Comparison of ENCODE assay signal across 1 cellular context in the genomic region with DNA sequence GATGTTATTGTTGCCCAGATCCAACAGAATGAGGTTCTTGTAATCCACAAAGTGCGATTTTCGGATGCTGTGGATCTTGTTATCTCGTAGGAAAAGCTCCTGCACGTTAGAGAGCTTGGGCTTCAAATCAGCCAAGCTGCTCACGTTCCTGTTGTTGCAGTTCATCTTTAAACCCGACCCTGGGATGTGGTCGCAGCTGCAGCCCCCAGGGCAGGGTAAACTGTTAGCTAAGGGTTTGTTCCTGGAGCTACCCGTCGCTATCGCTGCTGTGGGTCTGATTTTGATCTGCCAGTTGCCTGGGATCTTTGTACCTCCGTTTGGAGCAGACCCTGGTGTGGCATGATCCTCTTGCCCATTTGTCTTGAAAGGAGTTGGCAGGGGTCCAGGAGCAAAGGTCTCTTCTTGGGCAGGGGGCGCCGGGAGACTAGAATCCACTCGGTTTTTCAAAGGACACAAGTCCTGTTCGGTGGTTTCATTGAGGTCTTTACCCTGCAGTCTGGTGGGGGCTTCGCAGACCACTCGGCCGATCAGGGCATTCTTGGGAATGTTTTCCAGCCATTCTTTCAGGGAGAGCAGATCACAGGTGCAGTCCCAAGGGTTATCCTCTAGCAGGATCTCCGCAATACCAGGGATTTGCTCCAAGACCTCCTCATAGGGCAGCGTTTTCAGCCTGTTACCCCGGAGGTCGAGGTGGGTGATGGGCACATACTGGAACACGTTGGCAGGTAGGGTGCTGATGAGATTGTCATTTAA.
TF ChIP-seq lines count a peak whose summit lies in the region.

No MANE protein-coding gene starts in this region.

TF ChIP-seq in H1, 55 proteins besides CTCF, POLR2A, EP300 and RAD21:
- TF ChIP-seq RXRA (IDR thresholded peaks at IDR 0.05; ENCODE audit: insufficient read depth, low read depth, low read length) (no peak), SRF (IDR thresholded peaks at IDR 0.05; ENCODE audit: low read depth, low read length) (no peak), NRF1 (IDR thresholded peaks at IDR 0.05; ENCODE audit: low read depth, low read length) (no peak), HDAC6 (IDR thresholded peaks at IDR 0.05; ENCODE audit: low read depth, low read length) (no peak), FOSL1 (IDR thresholded peaks at IDR 0.05; ENCODE audit: insufficient read depth, low read depth, low read length) (no peak), BCL11A (IDR thresholded peaks at IDR 0.05; ENCODE audit: low read depth in 2 of 2, low read length in 2 of 2) (no peak), EZH2 (IDR thresholded peaks at IDR 0.05; ENCODE audit: low read depth, low read length, severe bottlenecking) (peak; percentile 26), ZNF274 (IDR thresholded peaks at IDR 0.05; ENCODE audit: borderline replicate concordance, extremely low read depth, low read length) (no peak), SUZ12 (IDR thresholded peaks at IDR 0.05; ENCODE audit: low read length) (peak; percentile 66; the same call in 1 of the 2 replicates), KDM4A (IDR thresholded peaks at IDR 0.05; ENCODE audit: low read depth, low read length, severe bottlenecking) (no peak), JUND (IDR thresholded peaks at IDR 0.05; ENCODE audit: low read length) (no peak), SP4 (IDR thresholded peaks at IDR 0.05; ENCODE audit: low read length) (no peak), GTF2F1 (IDR thresholded peaks at IDR 0.05; ENCODE audit: borderline replicate concordance, low read depth, low read length) (no peak), SIRT6 (IDR thresholded peaks at IDR 0.05; ENCODE audit: low read length) (no peak)
- TF ChIP-seq, protein P1, sequence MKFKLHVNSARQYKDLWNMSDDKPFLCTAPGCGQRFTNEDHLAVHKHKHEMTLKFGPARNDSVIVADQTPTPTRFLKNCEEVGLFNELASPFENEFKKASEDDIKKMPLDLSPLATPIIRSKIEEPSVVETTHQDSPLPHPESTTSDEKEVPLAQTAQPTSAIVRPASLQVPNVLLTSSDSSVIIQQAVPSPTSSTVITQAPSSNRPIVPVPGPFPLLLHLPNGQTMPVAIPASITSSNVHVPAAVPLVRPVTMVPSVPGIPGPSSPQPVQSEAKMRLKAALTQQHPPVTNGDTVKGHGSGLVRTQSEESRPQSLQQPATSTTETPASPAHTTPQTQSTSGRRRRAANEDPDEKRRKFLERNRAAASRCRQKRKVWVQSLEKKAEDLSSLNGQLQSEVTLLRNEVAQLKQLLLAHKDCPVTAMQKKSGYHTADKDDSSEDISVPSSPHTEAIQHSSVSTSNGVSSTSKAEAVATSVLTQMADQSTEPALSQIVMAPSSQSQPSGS (IDR thresholded peaks at IDR 0.05; ENCODE audit: low read length): no peak
- TF ChIP-seq, protein P2, sequence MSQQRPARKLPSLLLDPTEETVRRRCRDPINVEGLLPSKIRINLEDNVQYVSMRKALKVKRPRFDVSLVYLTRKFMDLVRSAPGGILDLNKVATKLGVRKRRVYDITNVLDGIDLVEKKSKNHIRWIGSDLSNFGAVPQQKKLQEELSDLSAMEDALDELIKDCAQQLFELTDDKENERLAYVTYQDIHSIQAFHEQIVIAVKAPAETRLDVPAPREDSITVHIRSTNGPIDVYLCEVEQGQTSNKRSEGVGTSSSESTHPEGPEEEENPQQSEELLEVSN (IDR thresholded peaks at IDR 0.05): no peak
- TF ChIP-seq, protein P3, sequence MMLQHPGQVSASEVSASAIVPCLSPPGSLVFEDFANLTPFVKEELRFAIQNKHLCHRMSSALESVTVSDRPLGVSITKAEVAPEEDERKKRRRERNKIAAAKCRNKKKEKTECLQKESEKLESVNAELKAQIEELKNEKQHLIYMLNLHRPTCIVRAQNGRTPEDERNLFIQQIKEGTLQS (IDR thresholded peaks at IDR 0.05; ENCODE audit: insufficient read depth, low read depth, low read length): no peak
